ENCODE assay signal across 23 cellular contexts in the genomic region with DNA sequence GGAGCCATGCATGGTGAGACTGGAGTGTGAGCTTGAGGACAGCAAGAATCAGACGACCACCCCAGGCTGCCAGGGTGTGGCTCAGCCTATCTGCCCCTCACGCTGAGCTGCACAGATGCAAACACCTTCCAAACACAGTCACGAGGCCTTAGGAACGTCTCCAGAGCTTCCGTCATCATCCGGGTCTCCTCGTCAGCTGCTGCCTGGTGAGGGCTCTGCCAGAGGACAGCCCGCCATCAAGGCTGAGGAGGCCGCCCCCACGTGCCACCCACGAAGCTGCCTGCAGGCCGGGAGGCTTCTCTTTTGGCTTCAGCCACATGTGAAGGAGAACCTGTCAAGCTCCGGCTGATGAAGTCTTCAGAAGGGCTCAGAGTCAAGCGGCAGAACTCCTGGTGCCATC.
"Had no signal": no experiment of that assay in that cellular context is flagged by ENCODE, and none has a peak within 500 bp of the region (broad histone marks: within the 10 kb centered on the region; RNA-seq: fewer than 3 reads in every experiment).

No MANE protein-coding gene starts in this region.

- H3K4me1 ChIP-seq: esophagus squamous epithelium, neural progenitor cell, psoas muscle, stomach, thyroid gland had no signal

- H3K27me3 ChIP-seq: esophagus squamous epithelium, neural progenitor cell, stomach, thyroid gland had no signal

- ATAC-seq: effector memory CD8-positive, alpha-beta T cell; left ventricle myocardium superior; mucosa of descending colon; natural killer cell treated with Interleukin-12 subunit alpha and Interleukin-12 subunit beta and Interleukin-15 and Interleukin-18, amount 100 ng/mL, for 72 hours; psoas muscle; right cardiac atrium had no signal

- H3K27ac Mint-ChIP-seq: effector memory CD8-positive, alpha-beta T cell; memory B cell; mesothelial cell of epicardium; neural progenitor cell had no signal

- H3K27ac ChIP-seq: coronary artery, esophagus squamous epithelium, neural progenitor cell, psoas muscle, stomach, thyroid gland had no signal

- H3K9ac ChIP-seq: neural progenitor cell had no signal

- DNase-seq: dermis blood vessel endothelial cell; effector memory CD8-positive, alpha-beta T cell; erythroblast; esophagus squamous epithelium; left ventricle myocardium superior; mucosa of descending colon; naive B cell; psoas muscle; right cardiac atrium; stimulated activated CD4-positive, alpha-beta T cell treated with anti-CD3 and anti-CD28 coated beads, Interleukin-12 subunit alpha, Interleukin-12 subunit beta, amount 100 ng/mL, for 4 hours; stimulated activated CD4-positive, alpha-beta T cell treated with anti-CD3 and anti-CD28 coated beads, Interleukin-1b, Interleukin-23, amount 100 ng/mL, for 48 hours; stimulated activated CD4-positive, alpha-beta T cell treated with anti-CD3 and anti-CD28 coated beads, Interleukin-4, amount 100 ng/mL, for 1 hour; stimulated activated CD8-positive, alpha-beta memory T cell treated with anti-CD3 and anti-CD28 coated beads, Interleukin-4, amount 100 ng/mL, for 48 hours; stimulated activated naive CD4-positive, alpha-beta T cell treated with Interleukin-2 at 50 U/mL for 16 hours; stomach; thyroid gland; trophoblast cell had no signal

- H3K27me3 Mint-ChIP-seq: effector memory CD8-positive, alpha-beta T cell; memory B cell; naive B cell; natural killer cell treated with Interleukin-12 subunit alpha and Interleukin-12 subunit beta and Interleukin-15 and Interleukin-18, amount 100 ng/mL, for 72 hours had no signal

- H3K4me1 Mint-ChIP-seq: memory B cell, mesothelial cell of epicardium, naive B cell, neural progenitor cell had no signal

- H2AFZ ChIP-seq: neural progenitor cell had no signal

- H3K4me2 ChIP-seq: neural progenitor cell, smooth muscle cell had no signal

- H3K9me3 Mint-ChIP-seq: natural killer cell treated with Interleukin-12 subunit alpha and Interleukin-12 subunit beta and Interleukin-15 and Interleukin-18, amount 100 ng/mL, for 72 hours had no signal

- H3K4me3 Mint-ChIP-seq: effector memory CD8-positive, alpha-beta T cell; memory B cell; mesothelial cell of epicardium; natural killer cell treated with Interleukin-12 subunit alpha and Interleukin-12 subunit beta and Interleukin-15 and Interleukin-18, amount 100 ng/mL, for 72 hours; neural progenitor cell had no signal

- H3K9me3 ChIP-seq: esophagus squamous epithelium, mucosa of descending colon, thyroid gland had no signal
